11 cellular contexts compared by ENCODE assay signal in the genomic region with DNA sequence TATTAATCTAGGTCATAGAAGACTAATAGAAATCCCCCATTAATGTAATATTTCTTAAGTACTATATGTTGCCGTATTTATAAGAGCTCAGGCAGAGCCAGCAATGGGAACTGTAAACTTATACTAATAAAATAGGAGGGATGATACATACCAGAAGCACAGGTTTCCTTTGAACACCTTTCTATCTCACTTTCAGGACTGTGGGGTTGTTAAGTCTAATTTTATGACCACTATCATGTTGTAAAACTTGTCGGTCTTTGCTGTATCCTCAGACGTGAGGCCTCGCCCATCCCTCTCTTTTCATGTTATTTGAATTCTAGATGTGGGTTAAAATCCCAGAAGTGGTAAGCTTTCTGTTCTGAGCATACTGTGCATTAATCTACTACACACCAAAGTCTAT.
"Had no signal": no experiment of that assay in that cellular context is flagged by ENCODE, and none has a peak within 500 bp of the region (broad histone marks: within the 10 kb centered on the region; RNA-seq: fewer than 3 reads in every experiment).

No MANE protein-coding gene starts in this region.

- H3K27ac ChIP-seq: GM23248 had no signal

- ATAC-seq: GM23338, HCT116 had no signal

- H3K4me3 Mint-ChIP-seq: GM23338, H9, HFFc6 had no signal

- FAIRE-seq: H1, H54 had no signal

- DNase-seq: GM23248, GOT3, H7, H9, HCEC 1CT, HFFc6 had no signal

- H3K4me1 Mint-ChIP-seq: GM23338, H9 had no signal

- H2AFZ ChIP-seq: GM23248, GM23338 had no signal

- H3K4me1 ChIP-seq: HAP-1 had no signal

- H3K27ac Mint-ChIP-seq: GM23338, H9, HFFc6 had no signal

- H3K4me3 ChIP-seq: GM23248, GM23338, HAP-1 had no signal

- H3K9me3 ChIP-seq: HAP-1 had no signal

- H3K36me3 ChIP-seq: HAP-1 had no signal

- H3K9me3 Mint-ChIP-seq: GM23338, H9 had no signal

- H3K4me2 ChIP-seq: GM23338 had no signal
